Comparison of ENCODE assay signal across 13 cellular contexts in genomic region chr17:31534223-31534888, GRCh38.
DNase-seq lines count a peak whose midpoint lies in the region; ATAC-seq and TF ChIP-seq lines count a peak whose summit lies in the region.
"Had no signal": no experiment of that assay in that cellular context is flagged by ENCODE, and none has a peak within 500 bp of the region (broad histone marks: within the 10 kb centered on the region; RNA-seq: fewer than 3 reads in every experiment).

No MANE protein-coding gene starts in this region.

- no peaks in the 10 kb centered on the region for H3K27me3 Mint-ChIP-seq in endodermal cell (ENCODE audit: insufficient read depth)
- H3K27me3 Mint-ChIP-seq: activated T-helper 17 cell treated with anti-CD3 and anti-CD28 coated beads, Interleukin-2, amount 50 U/mL, for 72 hours had no signal

- H3F3A ChIP-seq in MM.1S (ENCODE audit: insufficient read depth, low read length) = peaks cover 20% of the 10 kb centered on the region

- H3K36me3 ChIP-seq in MM.1S (replicated peaks; ENCODE audit: insufficient read depth, low read length) = no peaks in the 10 kb centered on the region
- peaks cover 4% of the 10 kb centered on the region for H3K36me3 ChIP-seq in endodermal cell (ENCODE audit: control insufficient read depth, insufficient read depth, low read length)
- H3K36me3 ChIP-seq in osteoblast (ENCODE audit: insufficient read depth, low read length) = no peaks in the 10 kb centered on the region

- H3K9me3 Mint-ChIP-seq in endodermal cell = no peaks in the 10 kb centered on the region
- H3K9me3 Mint-ChIP-seq: activated T-helper 17 cell treated with anti-CD3 and anti-CD28 coated beads, Interleukin-2, amount 50 U/mL, for 72 hours had no signal

- H3K9me3 ChIP-seq in MM.1S (replicated peaks; ENCODE audit: insufficient read depth, low read length) (no peaks in the 10 kb centered on the region), endodermal cell (ENCODE audit: control insufficient read depth, low read length) (no peaks in the 10 kb centered on the region), osteoblast (ENCODE audit: low read depth, low read length) (no peaks in the 10 kb centered on the region)
- H3K9me3 ChIP-seq: heart right ventricle had no signal

- peak overlapping the region; percentile 37 for H3K4me3 Mint-ChIP-seq in endodermal cell
- H3K4me3 Mint-ChIP-seq: activated T-helper 17 cell treated with anti-CD3 and anti-CD28 coated beads, Interleukin-2, amount 50 U/mL, for 72 hours had no signal

- ATAC-seq in GM21723 (IDR thresholded peaks at IDR 0.05; ENCODE audit: unreplicated experiment) = no peak
- no peak for ATAC-seq in HG02970 (IDR thresholded peaks at IDR 0.05; ENCODE audit: low FRiP score, unreplicated experiment)

- H3K4me1 ChIP-seq in MM.1S (ENCODE audit: low read length) (peaks cover 22% of the 10 kb centered on the region), endodermal cell (ENCODE audit: control insufficient read depth, insufficient read depth, low read length) (no peaks in the 10 kb centered on the region), osteoblast (ENCODE audit: insufficient read depth, low read length) (peaks cover 26% of the 10 kb centered on the region)

- H3K79me2 ChIP-seq in MM.1S (ENCODE audit: low read length) = no peaks in the 10 kb centered on the region
- no peaks in the 10 kb centered on the region for H3K79me2 ChIP-seq in osteoblast (ENCODE audit: insufficient read depth, low read length)

- WGBS in endodermal cell (ENCODE audit: insufficient coverage in 1 of 2, insufficient read length in 1 of 2), 2 experiments = 79 to 83% methylated on average over 9 to 10 of the region's 10 CpGs

- H3K4me1 Mint-ChIP-seq in endodermal cell = peaks cover 24% of the 10 kb centered on the region
- H3K4me1 Mint-ChIP-seq: activated T-helper 17 cell treated with anti-CD3 and anti-CD28 coated beads, Interleukin-2, amount 50 U/mL, for 72 hours had no signal

- H4K20me1 ChIP-seq in MM.1S (ENCODE audit: insufficient read depth, low read length) (no peaks in the 10 kb centered on the region), osteoblast (ENCODE audit: insufficient read depth, low read length) (no peaks in the 10 kb centered on the region)

- H3K9ac ChIP-seq in MM.1S (ENCODE audit: low read length) (no peak overlapping the region), endodermal cell (ENCODE audit: extremely low read depth, low read length, poor library complexity, severe bottlenecking) (peak overlapping the region; percentile 23)

- H3K4me3 ChIP-seq in MM.1S (ENCODE audit: low read length) = no peak overlapping the region
- H3K4me3 ChIP-seq in endodermal cell (ENCODE audit: low read length) = peak overlapping the region; percentile 62
- no peak overlapping the region for H3K4me3 ChIP-seq in osteoblast (ENCODE audit: insufficient read depth, low read length)
- H3K4me3 ChIP-seq: heart right ventricle had no signal

- peak overlapping the region; percentile 89 for H3K27ac Mint-ChIP-seq in endodermal cell
- H3K27ac Mint-ChIP-seq: activated T-helper 17 cell treated with anti-CD3 and anti-CD28 coated beads, Interleukin-2, amount 50 U/mL, for 72 hours had no signal

- no peaks in the 10 kb centered on the region for H3K9me2 ChIP-seq in MM.1S (replicated peaks; ENCODE audit: insufficient read depth, low read length)

- TF ChIP-seq CTCF in MM.1S (IDR thresholded peaks at IDR 0.05; ENCODE audit: low read length) (no peak), endodermal cell (conservative IDR thresholded peaks at IDR 0.05) (no peak), osteoblast (IDR thresholded peaks at IDR 0.05; ENCODE audit: extremely low read depth, low read depth, low read length) (no peak)

- no peak overlapping the region for H3K27ac ChIP-seq in MM.1S (ENCODE audit: low read length)
- H3K27ac ChIP-seq in endodermal cell (ENCODE audit: low read depth, low read length) = no peak overlapping the region
- H3K27ac ChIP-seq in osteoblast (ENCODE audit: low read depth, low read length) = peak overlapping the region; percentile 82
- H3K27ac ChIP-seq: heart right ventricle had no signal

- H3K4me2 ChIP-seq in MM.1S (ENCODE audit: low read depth, low read length) (0 out of 2 replicates have a peak overlapping the region, but pooled peaks have one; percentile 76), osteoblast (ENCODE audit: insufficient read depth, low read length) (no peak overlapping the region)

- H2AFZ ChIP-seq in MM.1S (ENCODE audit: low read length) = no peak overlapping the region
- peak overlapping the region; percentile 15 for H2AFZ ChIP-seq in osteoblast (ENCODE audit: low read length)

- H3K27me3 ChIP-seq in MM.1S (replicated peaks; ENCODE audit: insufficient read depth, low read length) = no peaks in the 10 kb centered on the region
- H3K27me3 ChIP-seq in endodermal cell (ENCODE audit: control insufficient read depth, insufficient read depth, low read length, poor library complexity, severe bottlenecking) = no peaks in the 10 kb centered on the region
- no peaks in the 10 kb centered on the region for H3K27me3 ChIP-seq in osteoblast (ENCODE audit: insufficient read depth, low read length)
- H3K27me3 ChIP-seq: heart right ventricle had no signal

- peak; percentile 32 for DNase-seq in EH (ENCODE audit: low read depth)
- no peak for DNase-seq in MM.1S
- DNase-seq in endodermal cell = no peak
- DNase-seq in osteoblast (ENCODE audit: insufficient read length, low spot score, missing footprints) = peak; percentile 80
- no peak for DNase-seq in SK-N-DZ (ENCODE audit: low spot score)
- DNase-seq in activated gamma-delta T cell (lab: John Stamatoyannopoulos, UW) = no peak
- DNase-seq: activated CD8-positive, alpha-beta memory T cell treated with anti-CD3 and anti-CD28 coated beads for 24 hours; heart right ventricle; midbrain; NCI-H774 had no signal

- peaks cover 16% of the 10 kb centered on the region for H3K36me3 Mint-ChIP-seq in endodermal cell (ENCODE audit: low read depth)

Comparison
In these comparisons a context has a peak if more than half of its experiments do, and no peak if none do; other contexts are left out.
1. DNase-seq: peak in EH (single experiment) and osteoblast (single experiment); none in MM.1S (single experiment), endodermal cell (single experiment), SK-N-DZ (single experiment) and activated gamma-delta T cell (single experiment).